20 cellular contexts compared by ENCODE assay signal in the genomic region with DNA sequence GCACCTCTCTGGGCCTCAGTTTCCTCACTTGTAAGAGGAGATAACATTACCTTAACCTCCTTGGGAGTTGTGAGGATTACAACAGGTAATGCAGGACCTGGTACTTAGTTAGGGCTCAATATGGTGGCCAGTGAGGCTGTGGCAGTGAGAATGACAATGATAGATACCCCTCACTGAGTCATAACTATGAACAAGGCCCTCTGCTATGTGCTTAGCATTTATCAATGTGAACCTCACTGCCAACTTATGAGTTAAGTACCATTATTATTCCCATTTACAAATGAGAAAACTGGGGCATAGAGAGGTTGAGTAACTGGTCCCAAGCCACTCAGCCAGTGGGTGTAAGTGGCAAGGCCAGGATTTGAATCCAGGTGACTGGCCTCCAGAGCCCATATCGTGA.
"Had no signal": no experiment of that assay in that cellular context is flagged by ENCODE, and none has a peak within 500 bp of the region (broad histone marks: within the 10 kb centered on the region; RNA-seq: fewer than 3 reads in every experiment).

No MANE protein-coding gene starts in this region.

- H3K4me3 ChIP-seq: hepatocyte, psoas muscle, right lobe of liver, testis, tibial nerve, upper lobe of right lung, vagina had no signal

- H3K4me1 Mint-ChIP-seq: naive thymus-derived CD4-positive, alpha-beta T cell; stimulated activated naive B cell treated with anti-CD40 and anti-IgM and Interleukin-4, amounts not matched to agents 10 μg/mL and 1 μg/mL and 100 μg/mL, for 72 hours; stimulated activated naive CD8-positive, alpha-beta T cell treated with anti-CD3 and anti-CD28 coated beads, Interleukin-15, amount 100 ng/mL, for 72 hours had no signal

- DNase-seq: effector memory CD4-positive, alpha-beta T cell; foreskin melanocyte; head of caudate nucleus; kidney; naive thymus-derived CD4-positive, alpha-beta T cell; nephron progenitor cell; psoas muscle; retina; right lobe of liver; stimulated activated CD4-positive, alpha-beta T cell treated with anti-CD3 and anti-CD28 coated beads, Interleukin-15, amount 100 ng/mL, for 24 hours; stimulated activated CD4-positive, alpha-beta T cell treated with anti-CD3 and anti-CD28 coated beads, Interleukin-1b, Interleukin-23, amount 100 ng/mL, for 48 hours; stimulated activated CD4-positive, alpha-beta T cell treated with anti-CD3 and anti-CD28 coated beads, Interleukin-4, amount 100 ng/mL, for 4 hours; stimulated activated naive B cell treated with anti-CD40 and anti-IgM and Interleukin-4, amounts not matched to agents 10 μg/mL and 1 μg/mL and 100 μg/mL, for 72 hours; stimulated activated naive CD8-positive, alpha-beta T cell treated with anti-CD3 and anti-CD28 coated beads, Interleukin-15, amount 100 ng/mL, for 72 hours; testis; upper lobe of right lung had no signal

- ATAC-seq: esophagus mucosa; naive thymus-derived CD4-positive, alpha-beta T cell; psoas muscle; right lobe of liver; stimulated activated naive B cell treated with anti-CD40 and anti-IgM and Interleukin-4, amounts not matched to agents 10 μg/mL and 1 μg/mL and 100 μg/mL, for 72 hours; stimulated activated naive CD8-positive, alpha-beta T cell treated with anti-CD3 and anti-CD28 coated beads, Interleukin-15, amount 100 ng/mL, for 72 hours; upper lobe of right lung had no signal

- H3K27ac Mint-ChIP-seq: naive thymus-derived CD4-positive, alpha-beta T cell; nephron progenitor cell; stimulated activated naive B cell treated with anti-CD40 and anti-IgM and Interleukin-4, amounts not matched to agents 10 μg/mL and 1 μg/mL and 100 μg/mL, for 72 hours; stimulated activated naive CD8-positive, alpha-beta T cell treated with anti-CD3 and anti-CD28 coated beads, Interleukin-15, amount 100 ng/mL, for 72 hours had no signal

- H3K36me3 Mint-ChIP-seq: naive thymus-derived CD4-positive, alpha-beta T cell; stimulated activated naive B cell treated with anti-CD40 and anti-IgM and Interleukin-4, amounts not matched to agents 10 μg/mL and 1 μg/mL and 100 μg/mL, for 72 hours had no signal

- H3K4me3 Mint-ChIP-seq: naive thymus-derived CD4-positive, alpha-beta T cell; nephron progenitor cell; stimulated activated naive B cell treated with anti-CD40 and anti-IgM and Interleukin-4, amounts not matched to agents 10 μg/mL and 1 μg/mL and 100 μg/mL, for 72 hours; stimulated activated naive CD8-positive, alpha-beta T cell treated with anti-CD3 and anti-CD28 coated beads, Interleukin-15, amount 100 ng/mL, for 72 hours had no signal
